20 cellular contexts compared by ENCODE assay signal in genomic region chr10:131159771-131160170, GRCh38.
"Had no signal": no experiment of that assay in that cellular context is flagged by ENCODE, and none has a peak within 500 bp of the region (broad histone marks: within the 10 kb centered on the region; RNA-seq: fewer than 3 reads in every experiment).

No MANE protein-coding gene starts in this region.

- H3K36me3 Mint-ChIP-seq: activated naive CD4-positive, alpha-beta T cell treated with anti-CD3 and anti-CD28 coated beads, Interleukin-2, amount 50 U/mL, for 24 hours had no signal

- DNase-seq: activated CD4-positive, alpha-beta T cell treated with anti-CD3 and anti-CD28 coated beads for 48 hours; activated CD8-positive, alpha-beta memory T cell treated with anti-CD3 and anti-CD28 coated beads, Interleukin-2, amount 50 U/mL, for 4 hours; activated CD8-positive, alpha-beta T cell treated with anti-CD3 and anti-CD28 coated beads for 36 hours; activated effector memory CD4-positive, alpha-beta T cell treated with anti-CD3 and anti-CD28 coated beads, Interleukin-2, amount 50 U/mL, for 16 hours; activated T-cell treated with anti-CD3 and anti-CD28 coated beads, Interleukin-2, amount 50 U/mL, for 48 hours; adrenal gland; left colon; lower lobe of right lung; nephron progenitor cell; occipital lobe; right cardiac atrium; small intestine; stimulated activated CD4-positive, alpha-beta T cell treated with anti-CD3 and anti-CD28 coated beads, Interleukin-4, amount 100 ng/mL, for 4 hours; stimulated activated CD8-positive, alpha-beta memory T cell treated with anti-CD3 and anti-CD28 coated beads, Interleukin-4, amount 100 ng/mL, for 48 hours; stimulated activated naive CD8-positive, alpha-beta T cell treated with anti-CD3 and anti-CD28 coated beads, Interleukin-15, Interleukin-2, amounts not matched to agents 100 U/mL and 50 U/mL, for 24 hours; transverse colon had no signal

- H3K4me3 ChIP-seq: adrenal gland, lower lobe of right lung, prostate gland, transverse colon had no signal

- H3K27ac ChIP-seq: adrenal gland, lower lobe of right lung, prostate gland, transverse colon had no signal

- H3K9me3 ChIP-seq: adrenal gland, lower lobe of right lung, prostate gland, transverse colon had no signal

- H3K4me1 Mint-ChIP-seq: WTC11 had no signal

- H3K4me1 ChIP-seq: adrenal gland, lower lobe of right lung, prostate gland, transverse colon had no signal

- H3K4me3 Mint-ChIP-seq: activated CD8-positive, alpha-beta T cell treated with anti-CD3 and anti-CD28 coated beads for 36 hours; activated naive CD4-positive, alpha-beta T cell treated with anti-CD3 and anti-CD28 coated beads, Interleukin-2, amount 50 U/mL, for 24 hours; nephron progenitor cell; WTC11 had no signal

- ATAC-seq: activated CD8-positive, alpha-beta T cell treated with anti-CD3 and anti-CD28 coated beads for 36 hours; esophagus mucosa; left colon; lower lobe of right lung; right cardiac atrium; stimulated activated naive CD8-positive, alpha-beta T cell treated with anti-CD3 and anti-CD28 coated beads, Interleukin-15, Interleukin-2, amounts not matched to agents 100 U/mL and 50 U/mL, for 24 hours; WTC11 had no signal

- H3K36me3 ChIP-seq: adrenal gland, lower lobe of right lung, prostate gland, transverse colon had no signal

- H3K27me3 Mint-ChIP-seq: activated CD8-positive, alpha-beta T cell treated with anti-CD3 and anti-CD28 coated beads for 36 hours had no signal

- H3K27ac Mint-ChIP-seq: activated CD8-positive, alpha-beta T cell treated with anti-CD3 and anti-CD28 coated beads for 36 hours; activated naive CD4-positive, alpha-beta T cell treated with anti-CD3 and anti-CD28 coated beads, Interleukin-2, amount 50 U/mL, for 24 hours; WTC11 had no signal

- H3K9me3 Mint-ChIP-seq: activated CD8-positive, alpha-beta T cell treated with anti-CD3 and anti-CD28 coated beads for 36 hours; activated naive CD4-positive, alpha-beta T cell treated with anti-CD3 and anti-CD28 coated beads, Interleukin-2, amount 50 U/mL, for 24 hours; nephron progenitor cell had no signal
